18 cellular contexts compared by ENCODE assay signal in the genomic region with DNA sequence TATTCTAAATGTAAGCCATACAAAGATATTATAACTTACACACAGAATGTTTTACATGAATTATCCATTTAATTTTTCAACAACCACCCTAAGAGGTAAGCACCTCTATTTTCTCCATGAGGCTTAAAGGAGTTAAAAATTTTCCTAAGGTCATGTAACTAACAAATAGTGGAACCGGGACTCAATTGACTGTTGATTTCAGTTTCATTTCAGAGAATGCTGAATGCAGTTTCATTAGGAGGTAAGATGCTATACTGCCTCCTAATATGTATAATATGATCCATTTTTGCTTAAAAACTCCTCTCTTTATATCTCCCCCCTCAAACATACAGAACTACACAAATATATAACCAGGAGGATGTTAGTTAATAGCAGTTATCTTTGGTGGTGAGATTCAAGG. TPM values are rescaled to one million over a fixed set of nuclear protein-coding genes. Genes with fewer than 3 reads are reported as not detected.
A peak's percentile ranks its signal among the peaks of the same experiment; 100 is the strongest.
DNase-seq lines count a peak whose midpoint lies in the region; ATAC-seq and TF ChIP-seq lines count a peak whose summit lies in the region.
"Had no signal": no experiment of that assay in that cellular context is flagged by ENCODE, and none has a peak within 500 bp of the region (broad histone marks: within the 10 kb centered on the region; RNA-seq: fewer than 3 reads in every experiment).

No MANE protein-coding gene starts in this region.

- no peaks in the 10 kb centered on the region for H3K79me2 ChIP-seq in HCT116 (ENCODE audit: insufficient read depth, low read length)
- no peaks in the 10 kb centered on the region for H3K79me2 ChIP-seq in PC-3 (ENCODE audit: low read length)

- TF ChIP-seq POLR2A in HCT116 (IDR thresholded peaks at IDR 0.05; ENCODE audit: borderline replicate concordance, extremely low read depth, insufficient read depth, insufficient read length), result no peak

- H2AFZ ChIP-seq in HCT116 (ENCODE audit: low read depth, low read length, poor library complexity, severe bottlenecking), result no peak overlapping the region
- no peak overlapping the region for H2AFZ ChIP-seq in PC-3 (ENCODE audit: low read length)
- H2AFZ ChIP-seq: GM23338 had no signal

- H3K9ac ChIP-seq in HCT116 (ENCODE audit: low read length) (0 out of 2 replicates have a peak overlapping the region, but pooled peaks have one; percentile 17), PC-3 (ENCODE audit: low read length) (peak overlapping the region; percentile 58)

- TF ChIP-seq RAD21 in HCT116 (IDR thresholded peaks at IDR 0.05; ENCODE audit: low read depth), result no peak

- H3K4me1 ChIP-seq in HCT116 (ENCODE audit: control insufficient read depth in 1 of 2, insufficient read depth in 2 of 2, low read length in 2 of 2), result peaks cover 10 to 34% of the 10 kb centered on the region in 2 experiments
- H3K4me1 ChIP-seq in PC-3 (ENCODE audit: insufficient read depth, low read length), result peaks cover 33% of the 10 kb centered on the region
- H3K4me1 ChIP-seq: Peyer's patch had no signal

- no peak overlapping the region; a peak in 1 of 4 replicates for H3K4me3 ChIP-seq in HCT116 (replicated peaks in 1 of 2; ENCODE audit: low read depth in 1 of 2, low read length in 2 of 2)
- peak overlapping the region; percentile 44; the same call in 1 of the 2 replicates for H3K4me3 ChIP-seq in PC-3 (ENCODE audit: low read length)
- H3K4me3 ChIP-seq: GM23338, K562, Peyer's patch had no signal

- no peaks in the 10 kb centered on the region for H3K4me1 Mint-ChIP-seq in glutamatergic neuron (ENCODE audit: low read depth, unreplicated experiment)

- no peaks in the 10 kb centered on the region for H3K27me3 ChIP-seq in HCT116 (ENCODE audit: insufficient read depth, low read length)
- no peaks in the 10 kb centered on the region for H3K27me3 ChIP-seq in PC-3 (ENCODE audit: low read length)
- H3K27me3 ChIP-seq: Peyer's patch had no signal

- H3K4me2 ChIP-seq in HCT116 (ENCODE audit: low read length) (peak overlapping the region; percentile 63), PC-3 (ENCODE audit: low read length) (peak overlapping the region; percentile 72)
- H3K4me2 ChIP-seq: GM23338 had no signal

- ATAC-seq in HCT116, result no peak
- ATAC-seq in PC-3, result no peak
- ATAC-seq: GM23338, K562, Right ventricle myocardium inferior had no signal

- no peak for TF ChIP-seq CTCF in HCT116 (IDR thresholded peaks at IDR 0.05 in 2 of 3, conservative IDR thresholded peaks at IDR 0.05 in 1 of 3; ENCODE audit: borderline replicate concordance in 1 of 3, insufficient read depth in 1 of 3, low read depth in 2 of 3, low read length in 2 of 3)
- TF ChIP-seq CTCF in PC-3 (conservative IDR thresholded peaks at IDR 0.05; ENCODE audit: low read depth, low read length), result no peak
- no peak for TF ChIP-seq CTCF in glutamatergic neuron (IDR thresholded peaks at IDR 0.05; ENCODE audit: partially characterized antibody, unreplicated experiment)

- H3K36me3 ChIP-seq in HCT116 (ENCODE audit: control insufficient read depth in 1 of 2, insufficient read depth in 2 of 2, low read length in 2 of 2) (no peaks in the 10 kb centered on the region), PC-3 (ENCODE audit: low read depth, low read length) (peaks cover 14% of the 10 kb centered on the region)
- H3K36me3 ChIP-seq: Peyer's patch had no signal

- RAD21 ChIA-PET in HCT116 (lab: Charles Lee; ENCODE audit: low non-redundant PET in 1 of 2, low total read pairs in 2 of 2, uncharacterized antibody in 2 of 2, unreplicated experiment in 2 of 2), result no interaction called here

- H3K9me3 ChIP-seq in HCT116 (ENCODE audit: control insufficient read depth in 1 of 2, insufficient read depth in 1 of 2, low read depth in 1 of 2, low read length in 2 of 2), result no peaks in the 10 kb centered on the region
- H3K9me3 ChIP-seq in PC-3 (ENCODE audit: low read length), result no peaks in the 10 kb centered on the region
- H3K9me3 ChIP-seq: Peyer's patch had no signal

- POLR2A ChIA-PET in HCT116 (lab: Charles Lee), result no interaction called here
- POLR2A ChIA-PET in PC-3 (lab: Charles Lee; ENCODE audit: unreplicated experiment), result no interaction called here

- CTCF ChIA-PET in HCT116 (lab: Charles Lee), result no interaction called here
- CTCF ChIA-PET in PC-3 (lab: Charles Lee), result no interaction called here

- H3K4me3 Mint-ChIP-seq in glutamatergic neuron (ENCODE audit: unreplicated experiment), result no peak overlapping the region
- H3K4me3 Mint-ChIP-seq: GM23338 had no signal

- H3K9me2 ChIP-seq in HCT116 (ENCODE audit: insufficient read depth) (no peaks in the 10 kb centered on the region), PC-3 (replicated peaks; ENCODE audit: low read length) (no peaks in the 10 kb centered on the region)

- DNase-seq in HCT116 (ENCODE audit: low read depth, low spot score) (no peak), PC-3 (no peak), fibroblast of peridontal ligament (ENCODE audit: extremely low read depth) (peak; percentile 2), posterior vena cava (ENCODE audit: low spot score) (no peak), GDM1 (lab: John Stamatoyannopoulos, UW) (no peak), NCI-H510A treated with DMSO at 0.1 percent for 48 hours (lab: John Stamatoyannopoulos, UW) (no peak), glutamatergic neuron (no peak)
- DNase-seq: AML-193, DMS79, NCI-H1436, NCI-H2029, NCI-H345, NCI-H526, Peyer's patch had no signal

- H3K9me3 Mint-ChIP-seq in glutamatergic neuron (ENCODE audit: unreplicated experiment), result peaks cover 5% of the 10 kb centered on the region

- intact Hi-C loops in HCT116 (cut with micrococcal nuclease), result no loop called here
- intact Hi-C loops in PC-3 (cut with micrococcal nuclease), result no loop called here
- intact Hi-C loops in posterior vena cava (cut with DNase I), result no loop called here

- peaks cover 4% of the 10 kb centered on the region for H3F3A ChIP-seq in PC-3 (ENCODE audit: low read length, unreplicated experiment)

- no peaks in the 10 kb centered on the region for H3K36me3 Mint-ChIP-seq in glutamatergic neuron (ENCODE audit: unreplicated experiment)

- peak overlapping the region; percentile 52; the same call in 1 of the 2 replicates for H3K27ac ChIP-seq in HCT116 (ENCODE audit: low read depth, low read length)
- peak overlapping the region; percentile 95 for H3K27ac ChIP-seq in PC-3 (ENCODE audit: low read length)
- H3K27ac ChIP-seq: C4-2B, Peyer's patch had no signal

- no TSS peak for BruUV-seq in HCT116 (replicated peaks; lab: Mats Ljungman, UMichigan)
- no TSS peak for BruUV-seq in PC-3 (replicated peaks; lab: Mats Ljungman, UMichigan)

- H4K20me1 ChIP-seq in HCT116 (ENCODE audit: insufficient read depth) (no peaks in the 10 kb centered on the region), PC-3 (ENCODE audit: low read length) (no peaks in the 10 kb centered on the region)

- no peak overlapping the region for H3K27ac Mint-ChIP-seq in glutamatergic neuron (ENCODE audit: unreplicated experiment)
- H3K27ac Mint-ChIP-seq: GM23338 had no signal

- peaks cover 1% of the 10 kb centered on the region for H3K27me3 Mint-ChIP-seq in glutamatergic neuron (ENCODE audit: unreplicated experiment)

TF ChIP-seq in HCT116, 20 proteins besides CTCF, POLR2A, EP300 and RAD21:
- TF ChIP-seq CEBPB (IDR thresholded peaks at IDR 0.05; ENCODE audit: low read depth) (no peak), ZFX (IDR thresholded peaks at IDR 0.05) (no peak), SRF (IDR thresholded peaks at IDR 0.05; ENCODE audit: low read depth) (no peak), SIN3A (IDR thresholded peaks at IDR 0.05; ENCODE audit: low read depth) (no peak), POLR2AphosphoS5 (IDR thresholded peaks at IDR 0.05; ENCODE audit: low read depth, low read length) (no peak), CBX3 (IDR thresholded peaks at IDR 0.05; ENCODE audit: low read depth) (no peak), JUND (IDR thresholded peaks at IDR 0.05) (no peak), FOSL1 (IDR thresholded peaks at IDR 0.05; ENCODE audit: low read depth) (no peak), EGR1 (IDR thresholded peaks at IDR 0.05; ENCODE audit: low read depth) (no peak), EZH2 (IDR thresholded peaks at IDR 0.05) (no peak), SP1 (IDR thresholded peaks at IDR 0.05; ENCODE audit: low read depth) (no peak)
- TF ChIP-seq, protein P1, sequence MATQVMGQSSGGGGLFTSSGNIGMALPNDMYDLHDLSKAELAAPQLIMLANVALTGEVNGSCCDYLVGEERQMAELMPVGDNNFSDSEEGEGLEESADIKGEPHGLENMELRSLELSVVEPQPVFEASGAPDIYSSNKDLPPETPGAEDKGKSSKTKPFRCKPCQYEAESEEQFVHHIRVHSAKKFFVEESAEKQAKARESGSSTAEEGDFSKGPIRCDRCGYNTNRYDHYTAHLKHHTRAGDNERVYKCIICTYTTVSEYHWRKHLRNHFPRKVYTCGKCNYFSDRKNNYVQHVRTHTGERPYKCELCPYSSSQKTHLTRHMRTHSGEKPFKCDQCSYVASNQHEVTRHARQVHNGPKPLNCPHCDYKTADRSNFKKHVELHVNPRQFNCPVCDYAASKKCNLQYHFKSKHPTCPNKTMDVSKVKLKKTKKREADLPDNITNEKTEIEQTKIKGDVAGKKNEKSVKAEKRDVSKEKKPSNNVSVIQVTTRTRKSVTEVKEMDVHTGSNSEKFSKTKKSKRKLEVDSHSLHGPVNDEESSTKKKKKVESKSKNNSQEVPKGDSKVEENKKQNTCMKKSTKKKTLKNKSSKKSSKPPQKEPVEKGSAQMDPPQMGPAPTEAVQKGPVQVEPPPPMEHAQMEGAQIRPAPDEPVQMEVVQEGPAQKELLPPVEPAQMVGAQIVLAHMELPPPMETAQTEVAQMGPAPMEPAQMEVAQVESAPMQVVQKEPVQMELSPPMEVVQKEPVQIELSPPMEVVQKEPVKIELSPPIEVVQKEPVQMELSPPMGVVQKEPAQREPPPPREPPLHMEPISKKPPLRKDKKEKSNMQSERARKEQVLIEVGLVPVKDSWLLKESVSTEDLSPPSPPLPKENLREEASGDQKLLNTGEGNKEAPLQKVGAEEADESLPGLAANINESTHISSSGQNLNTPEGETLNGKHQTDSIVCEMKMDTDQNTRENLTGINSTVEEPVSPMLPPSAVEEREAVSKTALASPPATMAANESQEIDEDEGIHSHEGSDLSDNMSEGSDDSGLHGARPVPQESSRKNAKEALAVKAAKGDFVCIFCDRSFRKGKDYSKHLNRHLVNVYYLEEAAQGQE (IDR thresholded peaks at IDR 0.05; ENCODE audit: low read depth), result no peak
- TF ChIP-seq, protein P2, sequence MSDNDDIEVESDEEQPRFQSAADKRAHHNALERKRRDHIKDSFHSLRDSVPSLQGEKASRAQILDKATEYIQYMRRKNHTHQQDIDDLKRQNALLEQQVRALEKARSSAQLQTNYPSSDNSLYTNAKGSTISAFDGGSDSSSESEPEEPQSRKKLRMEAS (IDR thresholded peaks at IDR 0.05), result no peak
- TF ChIP-seq, protein P3, sequence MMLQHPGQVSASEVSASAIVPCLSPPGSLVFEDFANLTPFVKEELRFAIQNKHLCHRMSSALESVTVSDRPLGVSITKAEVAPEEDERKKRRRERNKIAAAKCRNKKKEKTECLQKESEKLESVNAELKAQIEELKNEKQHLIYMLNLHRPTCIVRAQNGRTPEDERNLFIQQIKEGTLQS (IDR thresholded peaks at IDR 0.05), result no peak
TF ChIP-seq in HCT116: peak in this region for 0.

RNA-seq across cellular contexts. Expression of a gene that starts 29.1 kb away (rescaled TPM):
- total RNA-seq in HCT116 (2021; ENCODE audit: unreplicated experiment) (15.3 TPM), PC-3 (2014; rRNA removed) (28.5 and 33.7 TPM in 2 replicates), posterior vena cava (1 to 10 TPM; 5.6 to 7.9 TPM), glutamatergic neuron (ENCODE audit: unreplicated experiment) (3.1 TPM)
- 8.9 and 9.9 TPM in 2 replicates for polyA plus RNA-seq in HCT116 (2012)
